In genomic region chr22:27139935-27140493, GRCh38 we compare ENCODE assay signal across 12 cellular contexts.
DNase-seq lines count a peak whose midpoint lies in the region; ATAC-seq, FAIRE-seq and TF ChIP-seq lines count a peak whose summit lies in the region.
"Had no signal": no experiment of that assay in that cellular context is flagged by ENCODE, and none has a peak within 500 bp of the region (broad histone marks: within the 10 kb centered on the region; RNA-seq: fewer than 3 reads in every experiment).

No MANE protein-coding gene starts in this region.

- no peak for ATAC-seq in GM21360 (IDR thresholded peaks at IDR 0.05; ENCODE audit: unreplicated experiment)
- ATAC-seq: sciatic nerve had no signal

- intact Hi-C loops in colonic mucosa (cut with DNase I) = no loop called here

- no peak overlapping the region for H3K9ac ChIP-seq in colonic mucosa (ENCODE audit: low read depth in 2 of 2, low read length in 2 of 2)

- in situ Hi-C loops in astrocyte of the spinal cord (cut with HindIII; ENCODE audit: low sequenced_read_pairs) = no loop called here

- no peak for TF ChIP-seq CTCF in astrocyte of the spinal cord (IDR thresholded peaks at IDR 0.05; ENCODE audit: low read depth, low read length)
- TF ChIP-seq CTCF in colonic mucosa (IDR thresholded peaks at IDR 0.05) = no peak

- DNase-seq in 8988T = peak; percentile 23
- DNase-seq in HS-27A (ENCODE audit: low read depth) = peak; percentile 89
- DNase-seq in astrocyte of the spinal cord (ENCODE audit: low read depth, low spot score) = peak; percentile 82
- DNase-seq in lung microvascular endothelial cell (ENCODE audit: low read depth in 2 of 2) = peak; percentile 57 to 73
- DNase-seq in GM12892 (ENCODE audit: insufficient read length) = no peak
- no peak for DNase-seq in colonic mucosa
- DNase-seq in erythroblast (lab: John Stamatoyannopoulos, UW) = no peak
- DNase-seq: activated T-cell treated with anti-CD3 and anti-CD28 coated beads, Interleukin-2, amount 50 U/mL, for 1 hour; NCI-H748 treated with DMSO at 0.1 percent for 48 hours; T-helper 9 cell had no signal

- no peaks in the 10 kb centered on the region for H3K9me3 ChIP-seq in colonic mucosa

- no peaks in the 10 kb centered on the region for H3K4me1 ChIP-seq in colonic mucosa

- FAIRE-seq in GM12892 (lab: Jason Lieb, UNC) = no peak

- H3K4me3 ChIP-seq in astrocyte of the spinal cord (ENCODE audit: low read depth, low read length) (no peak overlapping the region), colonic mucosa (no peak overlapping the region)

- H3K27me3 ChIP-seq in colonic mucosa = no peaks in the 10 kb centered on the region

- no peak for TF ChIP-seq POLR2A in GM12892 (IDR thresholded peaks at IDR 0.05; ENCODE audit: low read depth, low read length)
- no peak for TF ChIP-seq POLR2A in erythroblast (IDR thresholded peaks at IDR 0.05; ENCODE audit: low read length)

- no peaks in the 10 kb centered on the region for H3K36me3 ChIP-seq in colonic mucosa

- H3K27ac ChIP-seq in colonic mucosa = no peak overlapping the region

Comparison
In these comparisons a context has a peak if more than half of its experiments do, and no peak if none do; other contexts are left out.
1. DNase-seq: peak in 8988T (single experiment), HS-27A (single experiment), astrocyte of the spinal cord (single experiment) and lung microvascular endothelial cell (2 of 2); none in GM12892 (single experiment), colonic mucosa (single experiment) and erythroblast (0 of 2).